Comparison of ENCODE assay signal across 19 cellular contexts in genomic region chr17:76154292-76154691, GRCh38. TPM values are rescaled to one million over a fixed set of nuclear protein-coding genes. Genes with fewer than 3 reads are reported as not detected.
DNase-seq lines count a peak whose midpoint lies in the region; ATAC-seq and TF ChIP-seq lines count a peak whose summit lies in the region.
"Had no signal": no experiment of that assay in that cellular context is flagged by ENCODE, and none has a peak within 500 bp of the region (broad histone marks: within the 10 kb centered on the region; RNA-seq: fewer than 3 reads in every experiment).

No MANE protein-coding gene starts in this region.

- H3K9me3 Mint-ChIP-seq in activated CD4-positive, alpha-beta T cell treated with anti-CD3 and anti-CD28 coated beads for 36 hours (ENCODE audit: low read depth) = no peaks in the 10 kb centered on the region
- H3K9me3 Mint-ChIP-seq in CD8-positive, alpha-beta T cell = no peaks in the 10 kb centered on the region
- H3K9me3 Mint-ChIP-seq in T-cell = no peaks in the 10 kb centered on the region
- H3K9me3 Mint-ChIP-seq in naive thymus-derived CD4-positive, alpha-beta T cell = peaks cover 0 to 2% (median 0%) of the 10 kb centered on the region in 11 donors
- H3K9me3 Mint-ChIP-seq: CD14-positive monocyte had no signal

- H3K4me3 Mint-ChIP-seq in activated CD4-positive, alpha-beta T cell treated with anti-CD3 and anti-CD28 coated beads for 36 hours = no peak overlapping the region
- no peak overlapping the region for H3K4me3 Mint-ChIP-seq in CD8-positive, alpha-beta T cell
- H3K4me3 Mint-ChIP-seq in T-cell = peak overlapping the region in 2 of 3 donors; percentile 14 to 75
- H3K4me3 Mint-ChIP-seq in naive thymus-derived CD4-positive, alpha-beta T cell = peak overlapping the region in 6 of 10 donors; percentile 12 to 81 (median 42)
- H3K4me3 Mint-ChIP-seq: CD14-positive monocyte had no signal

- peaks cover 52% of the 10 kb centered on the region for H3K4me1 ChIP-seq in CD8-positive, alpha-beta T cell (ENCODE audit: insufficient read depth, low read length)
- H3K4me1 ChIP-seq in naive thymus-derived CD4-positive, alpha-beta T cell (ENCODE audit: control insufficient read depth in 2 of 2, insufficient read depth in 2 of 2, low read length in 2 of 2) = peaks cover 13 to 48% of the 10 kb centered on the region in 2 donors

- H3K4me1 Mint-ChIP-seq in activated CD4-positive, alpha-beta T cell treated with anti-CD3 and anti-CD28 coated beads for 36 hours = peaks cover 36% of the 10 kb centered on the region
- H3K4me1 Mint-ChIP-seq in CD8-positive, alpha-beta T cell (ENCODE audit: low read depth) = peaks cover 64% of the 10 kb centered on the region
- H3K4me1 Mint-ChIP-seq in T-cell = peaks cover 43 to 58% (median 54%) of the 10 kb centered on the region in 3 donors
- H3K4me1 Mint-ChIP-seq in naive thymus-derived CD4-positive, alpha-beta T cell = peaks cover 20 to 67% (median 58%) of the 10 kb centered on the region in 7 donors
- H3K4me1 Mint-ChIP-seq: CD14-positive monocyte had no signal

- no peaks in the 10 kb centered on the region for H3K27me3 Mint-ChIP-seq in activated CD4-positive, alpha-beta T cell treated with anti-CD3 and anti-CD28 coated beads for 36 hours
- H3K27me3 Mint-ChIP-seq in CD8-positive, alpha-beta T cell (ENCODE audit: low read depth) = no peaks in the 10 kb centered on the region
- no peaks in the 10 kb centered on the region for H3K27me3 Mint-ChIP-seq in T-cell
- H3K27me3 Mint-ChIP-seq in naive thymus-derived CD4-positive, alpha-beta T cell = no peaks in the 10 kb centered on the region

- POLR2A ChIA-PET in activated CD4-positive, alpha-beta T cell treated with anti-CD3 and anti-CD28 coated beads for 36 hours (lab: Charles Lee) = interaction anchor here (0.7 kb wide), 1 partner anchor 12 kb away, joined by 4 read pairs; no protein-coding TSS in a partner anchor
- POLR2A ChIA-PET in CD8-positive, alpha-beta T cell (lab: Charles Lee) = interaction anchor here (0.6 to 4.2 kb wide), 3 partner anchors 9 to 113 kb away, joined by 4 to 19 read pairs (median 17); partner anchors contain the start of gene FOXJ1
- POLR2A ChIA-PET in T-cell (lab: Charles Lee) = no interaction called here
- POLR2A ChIA-PET in naive thymus-derived CD4-positive, alpha-beta T cell (lab: Charles Lee) = interaction anchor here (2.9 to 11.6 kb wide), 4 partner anchors 11 to 45 kb away, joined by 9 to 162 read pairs (median 55); partner anchors contain the start of gene FOXJ1

- peaks cover 38% of the 10 kb centered on the region for H3K36me3 Mint-ChIP-seq in activated CD4-positive, alpha-beta T cell treated with anti-CD3 and anti-CD28 coated beads for 36 hours (ENCODE audit: low read depth)
- H3K36me3 Mint-ChIP-seq in CD8-positive, alpha-beta T cell = peaks cover 92% of the 10 kb centered on the region
- peaks cover 75% of the 10 kb centered on the region for H3K36me3 Mint-ChIP-seq in T-cell
- H3K36me3 Mint-ChIP-seq in naive thymus-derived CD4-positive, alpha-beta T cell = peaks cover 17 to 91% (median 53%) of the 10 kb centered on the region in 5 donors
- H3K36me3 Mint-ChIP-seq: CD14-positive monocyte had no signal

- intact Hi-C loops in activated CD4-positive, alpha-beta T cell treated with anti-CD3 and anti-CD28 coated beads for 36 hours (cut with DNase I, micrococcal nuclease) = no loop called here
- intact Hi-C loops in CD8-positive, alpha-beta T cell (cut with DNase I, micrococcal nuclease) = no loop called here
- intact Hi-C loops in naive thymus-derived CD4-positive, alpha-beta T cell (cut with micrococcal nuclease) = no loop called here

- H3K27me3 ChIP-seq in CD8-positive, alpha-beta T cell (ENCODE audit: insufficient read depth, low read length) = no peaks in the 10 kb centered on the region
- no peaks in the 10 kb centered on the region for H3K27me3 ChIP-seq in naive thymus-derived CD4-positive, alpha-beta T cell (ENCODE audit: control insufficient read depth in 2 of 2, insufficient read depth in 2 of 2, low read length in 2 of 2)

- H3K9me3 ChIP-seq in CD8-positive, alpha-beta T cell (ENCODE audit: low read length) = no peaks in the 10 kb centered on the region
- no peaks in the 10 kb centered on the region for H3K9me3 ChIP-seq in naive thymus-derived CD4-positive, alpha-beta T cell (ENCODE audit: control insufficient read depth in 2 of 3, low read length in 3 of 3)

- H3K27ac Mint-ChIP-seq in activated CD4-positive, alpha-beta T cell treated with anti-CD3 and anti-CD28 coated beads for 36 hours = peak overlapping the region; percentile 3
- H3K27ac Mint-ChIP-seq in CD8-positive, alpha-beta T cell = peak overlapping the region; percentile 99
- H3K27ac Mint-ChIP-seq in T-cell = peak overlapping the region; percentile 96 to 99
- peak overlapping the region in 8 of 9 donors; percentile 93 to 99 (median 98) for H3K27ac Mint-ChIP-seq in naive thymus-derived CD4-positive, alpha-beta T cell

- H3K27ac ChIP-seq in CD8-positive, alpha-beta T cell (ENCODE audit: low read depth, low read length) = no peak overlapping the region
- peak overlapping the region; percentile 52 for H3K27ac ChIP-seq in naive thymus-derived CD4-positive, alpha-beta T cell (ENCODE audit: low read depth, low read length)

- CTCF ChIA-PET in activated CD4-positive, alpha-beta T cell treated with anti-CD3 and anti-CD28 coated beads for 36 hours (lab: Charles Lee) = interaction anchor here (0.6 to 4.7 kb wide), 6 partner anchors 12 to 149 kb away, joined by 3 to 24 read pairs (median 4); no protein-coding TSS in a partner anchor
- CTCF ChIA-PET in CD8-positive, alpha-beta T cell (lab: Charles Lee) = interaction anchor here (0.7 to 7.3 kb wide), 4 partner anchors 12 to 125 kb away, joined by 3 to 63 read pairs (median 14); no protein-coding TSS in a partner anchor
- CTCF ChIA-PET in T-cell (lab: Charles Lee) = interaction anchor here in 1 of 2 donors (0.6 kb wide), 1 partner anchor 796 kb away, joined by 3 read pairs; no protein-coding TSS in a partner anchor
- CTCF ChIA-PET in naive thymus-derived CD4-positive, alpha-beta T cell (lab: Charles Lee) = interaction anchor here (0.9 to 7.4 kb wide), 2 partner anchors 24 to 113 kb away, joined by 3 to 80 read pairs; no protein-coding TSS in a partner anchor

- peaks cover 23% of the 10 kb centered on the region for H3K36me3 ChIP-seq in CD8-positive, alpha-beta T cell (ENCODE audit: insufficient read depth, low read length)
- H3K36me3 ChIP-seq in naive thymus-derived CD4-positive, alpha-beta T cell (ENCODE audit: control insufficient read depth in 2 of 3, insufficient read depth in 3 of 3, low read length in 3 of 3) = peaks cover 0 to 62% (median 7%) of the 10 kb centered on the region in 3 experiments

- H3K4me3 ChIP-seq in CD8-positive, alpha-beta T cell (ENCODE audit: low read depth, low read length) = no peak overlapping the region
- no peak overlapping the region for H3K4me3 ChIP-seq in naive thymus-derived CD4-positive, alpha-beta T cell (ENCODE audit: low read length)

- no peak for DNase-seq in activated CD4-positive, alpha-beta T cell treated with anti-CD3 and anti-CD28 coated beads for 36 hours
- no peak for DNase-seq in activated CD4-positive, alpha-beta T cell treated with anti-CD3 and anti-CD28 coated beads, Interleukin-2, amount 50 U/mL, for 1 hour
- no peak for DNase-seq in CD8-positive, alpha-beta T cell
- DNase-seq in T-cell = no peak
- no peak for DNase-seq in naive thymus-derived CD4-positive, alpha-beta T cell
- no peak for DNase-seq in pons (ENCODE audit: low spot score)
- DNase-seq in kidney tubule cell (ENCODE audit: low spot score) = no peak
- no peak for DNase-seq in superior temporal gyrus (ENCODE audit: extremely low spot score)
- DNase-seq: 8988T, GOT3, KBM-7, NCI-H1105, NCI-H2081 treated with DMSO at 0.1 percent for 48 hours, NCI-H774, SHP77 treated with DMSO at 0.1 percent for 48 hours had no signal

- TF ChIP-seq CTCF in CD8-positive, alpha-beta T cell (IDR thresholded peaks at IDR 0.05) = no peak

- ATAC-seq in activated CD4-positive, alpha-beta T cell treated with anti-CD3 and anti-CD28 coated beads for 36 hours = no peak
- no peak for ATAC-seq in CD8-positive, alpha-beta T cell
- ATAC-seq in T-cell (replicated peaks in 1 of 4) = no peak
- no peak for ATAC-seq in naive thymus-derived CD4-positive, alpha-beta T cell

RNA-seq across cellular contexts. Expression of gene FOXJ1, which starts 13.2 kb away (rescaled TPM):
- under 1 TPM; 0.47 to 0.53 TPM for total RNA-seq in activated CD4-positive, alpha-beta T cell treated with anti-CD3 and anti-CD28 coated beads for 36 hours
- total RNA-seq in CD8-positive, alpha-beta T cell = 1 to 10 TPM; 2.2 to 2.7 TPM
- total RNA-seq in T-cell = 1 to 10 TPM in 4 of 5 donors, under 1 TPM in 1; 0.99 to 3.0 (median 1.7) TPM
- 1 to 10 TPM in 4 of 5 experiments, under 1 TPM in 1; 0.29 to 2.2 (median 1.4) TPM for total RNA-seq in naive thymus-derived CD4-positive, alpha-beta T cell
- polyA plus RNA-seq in naive thymus-derived CD4-positive, alpha-beta T cell = 1 to 10 TPM in 1 of 2 donors, under 1 TPM in 1; 0.27 to 1.0 TPM
- total RNA-seq: NCI-H460, RPMI7951 had no signal
- polyA plus RNA-seq: AG04450, CD14-positive monocyte had no signal

RNA-seq across cellular contexts. Expression of gene EXOC7, which starts 50.7 kb away (rescaled TPM):
- total RNA-seq in activated CD4-positive, alpha-beta T cell treated with anti-CD3 and anti-CD28 coated beads for 36 hours = 10 to 100 TPM; 73.0 to 77.0 TPM
- 100 to 1,000 TPM in 1 of 2 experiments, 10 to 100 TPM in 1; 97.3 to 101 TPM for total RNA-seq in CD8-positive, alpha-beta T cell
- total RNA-seq in T-cell = 100 to 1,000 TPM; 119 to 181 (median 156) TPM
- total RNA-seq in naive thymus-derived CD4-positive, alpha-beta T cell = 100 to 1,000 TPM; 112 to 204 (median 160) TPM
- polyA plus RNA-seq in naive thymus-derived CD4-positive, alpha-beta T cell = 10 to 100 TPM; 46.6 to 73.3 TPM

Comparison
In these comparisons a context has a peak if more than half of its experiments do, and no peak if none do; other contexts are left out.
1. H3K27ac Mint-ChIP-seq: peak in every context shown above with its lines; median percentile 99 in CD8-positive, alpha-beta T cell; 98 in T-cell; 98 in naive thymus-derived CD4-positive, alpha-beta T cell; 3 in activated CD4-positive, alpha-beta T cell treated with anti-CD3 and anti-CD28 coated beads for 36 hours.
2. H3K4me3 Mint-ChIP-seq: peak in T-cell (2 of 3) and naive thymus-derived CD4-positive, alpha-beta T cell (6 of 10); none in activated CD4-positive, alpha-beta T cell treated with anti-CD3 and anti-CD28 coated beads for 36 hours (single experiment) and CD8-positive, alpha-beta T cell (single experiment).
3. POLR2A ChIA-PET loops: an anchor here in activated CD4-positive, alpha-beta T cell treated with anti-CD3 and anti-CD28 coated beads for 36 hours (0.7 kb wide), CD8-positive, alpha-beta T cell (0.6 to 4.2 kb wide) and naive thymus-derived CD4-positive, alpha-beta T cell (2.9 to 11.6 kb wide); none called in T-cell.